ENCODE assay signal across 1 cellular context in genomic region chr2:233162770-233163169, GRCh38.
TF ChIP-seq lines count a peak whose summit lies in the region.

No MANE protein-coding gene starts in this region.

TF ChIP-seq in K562, 482 proteins besides CTCF, POLR2A, EP300 and RAD21 (continued from another document):
- TF ChIP-seq, protein P1, sequence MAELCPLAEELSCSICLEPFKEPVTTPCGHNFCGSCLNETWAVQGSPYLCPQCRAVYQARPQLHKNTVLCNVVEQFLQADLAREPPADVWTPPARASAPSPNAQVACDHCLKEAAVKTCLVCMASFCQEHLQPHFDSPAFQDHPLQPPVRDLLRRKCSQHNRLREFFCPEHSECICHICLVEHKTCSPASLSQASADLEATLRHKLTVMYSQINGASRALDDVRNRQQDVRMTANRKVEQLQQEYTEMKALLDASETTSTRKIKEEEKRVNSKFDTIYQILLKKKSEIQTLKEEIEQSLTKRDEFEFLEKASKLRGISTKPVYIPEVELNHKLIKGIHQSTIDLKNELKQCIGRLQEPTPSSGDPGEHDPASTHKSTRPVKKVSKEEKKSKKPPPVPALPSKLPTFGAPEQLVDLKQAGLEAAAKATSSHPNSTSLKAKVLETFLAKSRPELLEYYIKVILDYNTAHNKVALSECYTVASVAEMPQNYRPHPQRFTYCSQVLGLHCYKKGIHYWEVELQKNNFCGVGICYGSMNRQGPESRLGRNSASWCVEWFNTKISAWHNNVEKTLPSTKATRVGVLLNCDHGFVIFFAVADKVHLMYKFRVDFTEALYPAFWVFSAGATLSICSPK (IDR thresholded peaks at IDR 0.05; ENCODE audit: borderline replicate concordance): no peak
